8 cellular contexts compared by ENCODE assay signal in genomic region chr19:1725100-1726064, GRCh38. TPM values are rescaled to one million over a fixed set of nuclear protein-coding genes. Genes with fewer than 3 reads are reported as not detected.
DNase-seq lines count a peak whose midpoint lies in the region; ATAC-seq and TF ChIP-seq lines count a peak whose summit lies in the region.
"Had no signal": no experiment of that assay in that cellular context is flagged by ENCODE, and none has a peak within 500 bp of the region (broad histone marks: within the 10 kb centered on the region; RNA-seq: fewer than 3 reads in every experiment).

No MANE protein-coding gene starts in this region.

- no peaks in the 10 kb centered on the region for H3K9me3 Mint-ChIP-seq in activated naive CD8-positive, alpha-beta T cell treated with anti-CD3 and anti-CD28 coated beads, Interleukin-2, amount 50 U/mL, for 24 hours

- TF ChIP-seq CTCF in GM13977 (IDR thresholded peaks at IDR 0.05; ENCODE audit: extremely low read depth, insufficient read depth, missing control alignments) (no peak), psoas muscle (IDR thresholded peaks at IDR 0.05) (no peak)

- H3K4me3 Mint-ChIP-seq in activated naive CD8-positive, alpha-beta T cell treated with anti-CD3 and anti-CD28 coated beads, Interleukin-2, amount 50 U/mL, for 24 hours: peak overlapping the region; percentile 48

- no peaks in the 10 kb centered on the region for H3K9me3 ChIP-seq in psoas muscle

- no peak overlapping the region for H3K27ac ChIP-seq in psoas muscle

- H3K4me1 ChIP-seq in psoas muscle: peaks cover 3% of the 10 kb centered on the region

- in situ Hi-C loops in GM13977 (cut with MboI; ENCODE audit: low pct_unique_long_range_greater_than_20kb, low sequenced_read_pairs, unreplicated experiment): no loop called here

- intact Hi-C loops in left ventricle myocardium superior (cut with micrococcal nuclease) (no loop called here), psoas muscle (cut with DNase I) (no loop called here)

- peak; percentile 83 for ATAC-seq in activated naive CD8-positive, alpha-beta T cell treated with anti-CD3 and anti-CD28 coated beads, Interleukin-2, amount 50 U/mL, for 24 hours
- ATAC-seq in left ventricle myocardium superior: peak; percentile 78
- ATAC-seq in psoas muscle: peak in 1 of 4 donors; percentile 46
- no peak for ATAC-seq in HG03097 (IDR thresholded peaks at IDR 0.05; ENCODE audit: low FRiP score, unreplicated experiment)

- DNase-seq in GM13977 (ENCODE audit: low spot score): peak; percentile 96
- DNase-seq in NCI-H446 (lab: John Stamatoyannopoulos, UW): peak; percentile 35 to 89
- peak; percentile 61 for DNase-seq in activated naive CD8-positive, alpha-beta T cell treated with anti-CD3 and anti-CD28 coated beads, Interleukin-2, amount 50 U/mL, for 24 hours
- peak; percentile 69 for DNase-seq in left ventricle myocardium superior
- DNase-seq in psoas muscle: peak in 1 of 2 donors; percentile 50
- DNase-seq in NK-92 (lab: John Stamatoyannopoulos, UW; ENCODE audit: unreplicated experiment): no peak

- peaks cover 58% of the 10 kb centered on the region for H3K27me3 Mint-ChIP-seq in activated naive CD8-positive, alpha-beta T cell treated with anti-CD3 and anti-CD28 coated beads, Interleukin-2, amount 50 U/mL, for 24 hours

- no peaks in the 10 kb centered on the region for H3K36me3 Mint-ChIP-seq in activated naive CD8-positive, alpha-beta T cell treated with anti-CD3 and anti-CD28 coated beads, Interleukin-2, amount 50 U/mL, for 24 hours (ENCODE audit: low read depth)

- H3K27me3 ChIP-seq in psoas muscle (ENCODE audit: insufficient read depth in 3 of 3, low read length in 2 of 3): peaks cover 3 to 95% (median 26%) of the 10 kb centered on the region in 3 donors

- H3K27ac Mint-ChIP-seq in activated naive CD8-positive, alpha-beta T cell treated with anti-CD3 and anti-CD28 coated beads, Interleukin-2, amount 50 U/mL, for 24 hours: no peak overlapping the region

- peak overlapping the region; percentile 57 for H3K4me3 ChIP-seq in psoas muscle

- no peaks in the 10 kb centered on the region for H3K36me3 ChIP-seq in psoas muscle (ENCODE audit: insufficient read depth in 1 of 2, low read depth in 1 of 2)

- 6 to 22% (median 10%) methylated on average over 25 to 90 of the region's 90 CpGs for WGBS in psoas muscle, 3 donors

- peaks cover 7% of the 10 kb centered on the region for H3K4me1 Mint-ChIP-seq in activated naive CD8-positive, alpha-beta T cell treated with anti-CD3 and anti-CD28 coated beads, Interleukin-2, amount 50 U/mL, for 24 hours

RNA-seq across cellular contexts. Expression of gene ONECUT3, which starts 27.9 kb away (rescaled TPM):
- total RNA-seq in left ventricle myocardium superior (not detected), psoas muscle (not detected)
- not detected for polyA plus RNA-seq in psoas muscle
- total RNA-seq: T-helper 2 cell treated with Interferon-gamma antibody and Interleukin-4, amounts not matched to agents 100 ng/mL and 5 ng/mL, for 36 hours had no signal
